Comparison of ENCODE assay signal across 18 cellular contexts in the genomic region with DNA sequence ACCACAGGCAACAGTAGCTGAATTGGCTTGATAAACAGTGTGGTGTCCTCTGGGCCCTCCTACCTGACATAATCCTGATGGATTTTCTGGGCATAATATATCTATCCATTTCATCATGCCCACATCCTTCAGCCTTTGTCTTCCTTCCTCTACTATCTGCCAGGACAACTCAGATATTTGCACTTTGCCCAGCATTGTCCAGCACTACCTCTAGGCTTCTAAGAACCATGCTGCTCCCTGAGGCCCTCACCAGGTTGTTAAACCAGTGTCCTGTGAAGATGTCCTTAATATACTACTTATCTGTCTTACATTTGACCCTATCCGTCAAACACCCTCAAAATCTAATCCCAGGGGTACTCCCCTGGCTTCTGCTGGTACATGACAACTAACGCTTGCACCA.
"Had no signal": no experiment of that assay in that cellular context is flagged by ENCODE, and none has a peak within 500 bp of the region (broad histone marks: within the 10 kb centered on the region; RNA-seq: fewer than 3 reads in every experiment).

No MANE protein-coding gene starts in this region.

- H3K4me1 Mint-ChIP-seq: nephron; stimulated activated memory B cell treated with anti-CD40 and anti-IgM and Interleukin-4, amounts not matched to agents 10 μg/mL and 1 μg/mL and 100 μg/mL, for 72 hours had no signal

- ATAC-seq: gastrocnemius medialis; pancreas; right lobe of liver; stimulated activated memory B cell treated with anti-CD40 and anti-IgM and Interleukin-4, amounts not matched to agents 10 μg/mL and 1 μg/mL and 100 μg/mL, for 72 hours had no signal

- H3K27ac Mint-ChIP-seq: nephron; progenitor cell of endocrine pancreas; stimulated activated memory B cell treated with anti-CD40 and anti-IgM and Interleukin-4, amounts not matched to agents 10 μg/mL and 1 μg/mL and 100 μg/mL, for 72 hours; stimulated activated naive CD8-positive, alpha-beta T cell treated with anti-CD3 and anti-CD28 coated beads, Interleukin-15, Interleukin-2, amounts not matched to agents 100 ng/mL and 50 ng/mL, for 24 hours had no signal

- H3K9me3 Mint-ChIP-seq: central memory CD8-positive, alpha-beta T cell; nephron; stimulated activated naive CD8-positive, alpha-beta T cell treated with anti-CD3 and anti-CD28 coated beads, Interleukin-15, Interleukin-2, amounts not matched to agents 100 ng/mL and 50 ng/mL, for 24 hours had no signal

- H3K27me3 Mint-ChIP-seq: stimulated activated memory B cell treated with anti-CD40 and anti-IgM and Interleukin-4, amounts not matched to agents 10 μg/mL and 1 μg/mL and 100 μg/mL, for 72 hours had no signal

- H3K36me3 Mint-ChIP-seq: stimulated activated memory B cell treated with anti-CD40 and anti-IgM and Interleukin-4, amounts not matched to agents 10 μg/mL and 1 μg/mL and 100 μg/mL, for 72 hours had no signal

- H3K4me3 Mint-ChIP-seq: central memory CD8-positive, alpha-beta T cell; nephron; stimulated activated memory B cell treated with anti-CD40 and anti-IgM and Interleukin-4, amounts not matched to agents 10 μg/mL and 1 μg/mL and 100 μg/mL, for 72 hours; stimulated activated naive CD8-positive, alpha-beta T cell treated with anti-CD3 and anti-CD28 coated beads, Interleukin-15, Interleukin-2, amounts not matched to agents 100 ng/mL and 50 ng/mL, for 24 hours had no signal

- H3K36me3 ChIP-seq: esophagus muscularis mucosa, gastrocnemius medialis, pancreas, right lobe of liver, spleen, tibial artery had no signal

- H3K4me3 ChIP-seq: esophagus muscularis mucosa, gastrocnemius medialis, pancreas, right lobe of liver, spleen, tibial artery had no signal

- H3K4me1 ChIP-seq: esophagus muscularis mucosa, gastrocnemius medialis, pancreas, right lobe of liver, spleen, tibial artery had no signal

- H3K27me3 ChIP-seq: esophagus muscularis mucosa, gastrocnemius medialis, pancreas, right lobe of liver, spleen, tibial artery had no signal

- H3K9me3 ChIP-seq: esophagus muscularis mucosa, gastrocnemius medialis, pancreas, right lobe of liver, spleen, tibial artery had no signal

- DNase-seq: effector memory CD4-positive, alpha-beta T cell; gastrocnemius medialis; kidney; occipital lobe; pancreas; right lobe of liver; spleen; stimulated activated CD4-positive, alpha-beta T cell treated with anti-CD3 and anti-CD28 coated beads, Interleukin-15, amount 100 ng/mL, for 24 hours; stimulated activated CD4-positive, alpha-beta T cell treated with anti-CD3 and anti-CD28 coated beads, Interleukin-1b, Interleukin-23, amount 100 ng/mL, for 48 hours; stimulated activated CD4-positive, alpha-beta T cell treated with anti-CD3 and anti-CD28 coated beads, Interleukin-4, amount 100 ng/mL, for 24 hours; tibial artery had no signal

- H3K27ac ChIP-seq: epithelial cell of prostate, esophagus muscularis mucosa, gastrocnemius medialis, pancreas, right lobe of liver, spleen, tibial artery had no signal
